ENCODE assay signal across 9 cellular contexts in genomic region chr1:48552420-48552819, GRCh38.
DNase-seq lines count a peak whose midpoint lies in the region; ATAC-seq and FAIRE-seq lines count a peak whose summit lies in the region.
"Had no signal": no experiment of that assay in that cellular context is flagged by ENCODE, and none has a peak within 500 bp of the region (broad histone marks: within the 10 kb centered on the region; RNA-seq: fewer than 3 reads in every experiment).

No MANE protein-coding gene starts in this region.

- no peaks in the 10 kb centered on the region for H3K9me3 Mint-ChIP-seq in memory B cell

- ATAC-seq in HG02798 (IDR thresholded peaks at IDR 0.05; ENCODE audit: poor library complexity, unreplicated experiment) (peak; percentile 64), memory B cell (ENCODE audit: low read depth) (peak; percentile 29)

- H3K27me3 Mint-ChIP-seq in memory B cell, result peaks cover 4% of the 10 kb centered on the region

- FAIRE-seq in frontal cortex (lab: Jason Lieb, UNC), result no peak
- FAIRE-seq: islet of Langerhans had no signal

- no peaks in the 10 kb centered on the region for H3K36me3 Mint-ChIP-seq in memory B cell

- no peak overlapping the region for H3K4me3 Mint-ChIP-seq in memory B cell

- H3K4me1 Mint-ChIP-seq in memory B cell, result peaks cover 3% of the 10 kb centered on the region

- DNase-seq in NCI-H1417 (lab: John Stamatoyannopoulos, UW) (peak in 2 of 3 experiments; percentile 35 to 72), NCI-H1417 treated with DMSO at 0.1 percent for 48 hours (lab: John Stamatoyannopoulos, UW) (no peak), SW480 (ENCODE audit: low spot score) (peak; percentile 5), memory B cell (ENCODE audit: low spot score in 2 of 2) (no peak), activated gamma-delta T cell (lab: John Stamatoyannopoulos, UW) (no peak), hippocampal formation (lab: John Stamatoyannopoulos, UW) (no peak), frontal cortex (ENCODE audit: low spot score in 2 of 2) (no peak)

- H3K27ac Mint-ChIP-seq in memory B cell, result no peak overlapping the region

Comparison
In these comparisons a context has a peak if more than half of its experiments do, and no peak if none do; other contexts are left out.
1. DNase-seq: peak in NCI-H1417 (2 of 3) and SW480 (single experiment); none in NCI-H1417 treated with DMSO at 0.1 percent for 48 hours (single experiment), memory B cell (0 of 2), activated gamma-delta T cell (single experiment), hippocampal formation (0 of 2) and frontal cortex (0 of 2).